16 cellular contexts compared by ENCODE assay signal in the genomic region with DNA sequence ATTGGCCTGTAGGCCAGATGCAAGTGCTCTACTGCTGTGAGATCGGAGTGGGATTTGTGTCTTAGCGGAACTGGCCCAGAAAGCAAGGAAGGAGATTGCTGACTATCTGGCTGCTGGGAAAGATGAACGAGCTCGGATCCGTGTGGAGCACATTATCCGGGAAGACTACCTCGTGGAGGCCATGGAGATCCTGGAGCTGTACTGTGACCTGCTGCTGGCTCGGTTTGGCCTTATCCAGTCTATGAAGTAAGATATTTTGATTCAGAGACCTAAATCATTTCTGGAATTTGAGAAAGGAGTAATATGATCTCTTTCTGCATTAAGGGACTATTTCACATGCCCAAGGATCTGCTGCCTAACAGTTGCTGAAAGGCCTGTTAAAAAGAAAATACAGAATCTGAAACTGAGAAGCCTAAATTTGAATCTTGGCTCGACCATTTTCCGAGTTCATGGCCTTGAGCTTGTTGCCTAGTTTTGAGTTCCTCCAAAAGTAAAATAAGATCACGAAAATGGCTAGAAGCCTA. TPM values are rescaled to one million over a fixed set of nuclear protein-coding genes. Genes with fewer than 3 reads are reported as not detected.
DNase-seq lines count a peak whose midpoint lies in the region; ATAC-seq and TF ChIP-seq lines count a peak whose summit lies in the region.
"Had no signal": no experiment of that assay in that cellular context is flagged by ENCODE, and none has a peak within 500 bp of the region (broad histone marks: within the 10 kb centered on the region; RNA-seq: fewer than 3 reads in every experiment).

No MANE protein-coding gene starts in this region.

- no peak for DNase-seq in activated T-cell treated with anti-CD3 and anti-CD28 coated beads, Interleukin-2, amount 50 U/mL, for 24 hours
- no peak for DNase-seq in activated T-cell treated with anti-CD3 and anti-CD28 coated beads, Interleukin-2, amount 50 U/mL, for 72 hours
- DNase-seq in adipocyte (ENCODE audit: low read depth) (peak; percentile 45), immature natural killer cell (no peak), GF-D8 (lab: John Stamatoyannopoulos, UW) (no peak), progenitor cell of endocrine pancreas (ENCODE audit: low spot score, unreplicated experiment) (no peak)
- DNase-seq: activated CD8-positive, alpha-beta memory T cell treated with anti-CD3 and anti-CD28 coated beads for 24 hours; activated effector memory CD4-positive, alpha-beta T cell treated with Interleukin-2 at 50 U/mL for 16 hours; EL; left ventricle myocardium inferior; NCI-H2081 treated with DMSO at 0.1 percent for 48 hours; NCI-H774; stimulated activated CD4-positive, alpha-beta T cell treated with anti-CD3 and anti-CD28 coated beads, Interleukin-4, amount 100 ng/mL, for 4 hours had no signal

- H3K27me3 Mint-ChIP-seq in activated T-cell treated with anti-CD3 and anti-CD28 coated beads, Interleukin-2, amount 50 U/mL, for 24 hours: no peaks in the 10 kb centered on the region
- H3K27me3 Mint-ChIP-seq in activated T-cell treated with anti-CD3 and anti-CD28 coated beads, Interleukin-2, amount 50 U/mL, for 72 hours (ENCODE audit: low read depth): no peaks in the 10 kb centered on the region
- H3K27me3 Mint-ChIP-seq in immature natural killer cell (ENCODE audit: low read depth in 3 of 3) (peaks cover 0 to 9% (median 0%) of the 10 kb centered on the region in 3 donors), progenitor cell of endocrine pancreas (no peaks in the 10 kb centered on the region)

- peaks cover 55% of the 10 kb centered on the region for H3K36me3 ChIP-seq in adipocyte (ENCODE audit: control insufficient read depth, insufficient read depth, low read length, severe bottlenecking)
- peaks cover 28 to 44% (median 38%) of the 10 kb centered on the region in 3 donors for H3K36me3 ChIP-seq in skeletal muscle tissue (ENCODE audit: control insufficient read depth in 3 of 3, insufficient read depth in 3 of 3, low read length in 3 of 3)

- H3K9me3 ChIP-seq in adipocyte (ENCODE audit: control insufficient read depth, low read length): peaks cover 6% of the 10 kb centered on the region
- H3K9me3 ChIP-seq in skeletal muscle tissue (ENCODE audit: control insufficient read depth in 3 of 3, low read length in 3 of 3): no peaks in the 10 kb centered on the region
- H3K9me3 ChIP-seq: left ventricle myocardium inferior had no signal

- H3K9ac ChIP-seq in adipocyte (ENCODE audit: low read length): peak overlapping the region; percentile 48
- H3K9ac ChIP-seq in skeletal muscle tissue (ENCODE audit: low read depth in 1 of 3, low read length in 3 of 3): peak overlapping the region in 1 of 3 donors; percentile 10

- H3K27me3 ChIP-seq in adipocyte (replicated peaks; ENCODE audit: control insufficient read depth, insufficient read depth, low read length): no peaks in the 10 kb centered on the region
- H3K27me3 ChIP-seq in skeletal muscle tissue (ENCODE audit: control insufficient read depth in 3 of 3, insufficient read depth in 3 of 3, low read length in 3 of 3): no peaks in the 10 kb centered on the region

- no peak overlapping the region for H3K4me3 Mint-ChIP-seq in activated T-cell treated with anti-CD3 and anti-CD28 coated beads, Interleukin-2, amount 50 U/mL, for 24 hours
- no peak overlapping the region for H3K4me3 Mint-ChIP-seq in activated T-cell treated with anti-CD3 and anti-CD28 coated beads, Interleukin-2, amount 50 U/mL, for 72 hours
- peak overlapping the region in 1 of 5 donors; percentile 13 for H3K4me3 Mint-ChIP-seq in immature natural killer cell
- no peak overlapping the region for H3K4me3 Mint-ChIP-seq in progenitor cell of endocrine pancreas (ENCODE audit: low read depth)

- peak overlapping the region; percentile 46 for H3K27ac Mint-ChIP-seq in activated T-cell treated with anti-CD3 and anti-CD28 coated beads, Interleukin-2, amount 50 U/mL, for 24 hours
- no peak overlapping the region for H3K27ac Mint-ChIP-seq in activated T-cell treated with anti-CD3 and anti-CD28 coated beads, Interleukin-2, amount 50 U/mL, for 72 hours
- H3K27ac Mint-ChIP-seq in immature natural killer cell (peak overlapping the region; percentile 5 to 79 (median 36)), progenitor cell of endocrine pancreas (no peak overlapping the region)

- H3K9me3 Mint-ChIP-seq in activated T-cell treated with anti-CD3 and anti-CD28 coated beads, Interleukin-2, amount 50 U/mL, for 24 hours: no peaks in the 10 kb centered on the region
- no peaks in the 10 kb centered on the region for H3K9me3 Mint-ChIP-seq in activated T-cell treated with anti-CD3 and anti-CD28 coated beads, Interleukin-2, amount 50 U/mL, for 72 hours
- H3K9me3 Mint-ChIP-seq in immature natural killer cell (no peaks in the 10 kb centered on the region), progenitor cell of endocrine pancreas (ENCODE audit: low read depth) (peaks cover 4% of the 10 kb centered on the region)

- TF ChIP-seq CTCF in progenitor cell of endocrine pancreas (IDR thresholded peaks at IDR 0.05; ENCODE audit: unreplicated experiment): no peak

- peaks cover 92% of the 10 kb centered on the region for H3K36me3 Mint-ChIP-seq in activated T-cell treated with anti-CD3 and anti-CD28 coated beads, Interleukin-2, amount 50 U/mL, for 24 hours (ENCODE audit: low read depth)
- H3K36me3 Mint-ChIP-seq in activated T-cell treated with anti-CD3 and anti-CD28 coated beads, Interleukin-2, amount 50 U/mL, for 72 hours (ENCODE audit: insufficient read depth in 2 of 2): peaks cover 26 to 60% of the 10 kb centered on the region in 2 donors
- H3K36me3 Mint-ChIP-seq in immature natural killer cell (peaks cover 27 to 51% (median 36%) of the 10 kb centered on the region in 3 donors), progenitor cell of endocrine pancreas (ENCODE audit: insufficient read depth) (peaks cover 61% of the 10 kb centered on the region)

- H3K4me3 ChIP-seq in adipocyte (ENCODE audit: low read length) (no peak overlapping the region), skeletal muscle tissue (ENCODE audit: low read length in 3 of 3) (no peak overlapping the region)
- H3K4me3 ChIP-seq: left ventricle myocardium inferior had no signal

- H3K27ac ChIP-seq in skeletal muscle tissue (ENCODE audit: low read depth, low read length): peak overlapping the region; percentile 18
- H3K27ac ChIP-seq: left ventricle myocardium inferior had no signal

- H3K4me1 Mint-ChIP-seq in activated T-cell treated with anti-CD3 and anti-CD28 coated beads, Interleukin-2, amount 50 U/mL, for 24 hours (ENCODE audit: low read depth): peaks cover 45% of the 10 kb centered on the region
- H3K4me1 Mint-ChIP-seq in activated T-cell treated with anti-CD3 and anti-CD28 coated beads, Interleukin-2, amount 50 U/mL, for 72 hours (ENCODE audit: low read depth): peaks cover 43% of the 10 kb centered on the region
- H3K4me1 Mint-ChIP-seq in immature natural killer cell: peaks cover 60 to 83% of the 10 kb centered on the region in 2 donors
- H3K4me1 Mint-ChIP-seq in progenitor cell of endocrine pancreas (ENCODE audit: low read depth): peaks cover 1% of the 10 kb centered on the region

- ATAC-seq in activated T-cell treated with anti-CD3 and anti-CD28 coated beads, Interleukin-2, amount 50 U/mL, for 72 hours (replicated peaks in 1 of 2): no peak
- ATAC-seq in HG02678 (IDR thresholded peaks at IDR 0.05; ENCODE audit: unreplicated experiment): no peak
- ATAC-seq: HCT116 had no signal

- peaks cover 60% of the 10 kb centered on the region for H3K4me1 ChIP-seq in adipocyte (ENCODE audit: control insufficient read depth, insufficient read depth, low read length)
- H3K4me1 ChIP-seq in skeletal muscle tissue (ENCODE audit: control insufficient read depth in 3 of 3, insufficient read depth in 3 of 3, low read length in 3 of 3): peaks cover 19 to 30% (median 22%) of the 10 kb centered on the region in 3 donors

RNA-seq across cellular contexts. Expression of gene IST1, which starts 21.1 kb away (rescaled TPM):
- total RNA-seq in activated T-cell treated with anti-CD3 and anti-CD28 coated beads, Interleukin-2, amount 50 U/mL, for 72 hours: 100 to 1,000 TPM; 190 to 194 TPM
- polyA plus RNA-seq in immature natural killer cell: 100 to 1,000 TPM in 2 of 3 donors, 10 to 100 TPM in 1; 98.3 to 171 (median 141) TPM
- total RNA-seq in skeletal muscle tissue (114 TPM), progenitor cell of endocrine pancreas (280 and 304 TPM in 2 replicates)

RNA-seq across cellular contexts. Expression of gene ZNF821, which starts 32.5 kb away (rescaled TPM):
- 10 to 100 TPM; 12.7 to 15.4 TPM for total RNA-seq in activated T-cell treated with anti-CD3 and anti-CD28 coated beads, Interleukin-2, amount 50 U/mL, for 72 hours
- polyA plus RNA-seq in immature natural killer cell: 10 to 100 TPM in 2 of 3 donors, 1 to 10 TPM in 1; 9.3 to 12.6 (median 12.2) TPM
- total RNA-seq in skeletal muscle tissue (5.7 TPM), progenitor cell of endocrine pancreas (32.3 and 32.6 TPM in 2 replicates)

Comparison
In these comparisons a context has a peak if more than half of its experiments do, and no peak if none do; other contexts are left out.
1. H3K27ac Mint-ChIP-seq: peak in activated T-cell treated with anti-CD3 and anti-CD28 coated beads, Interleukin-2, amount 50 U/mL, for 24 hours (single experiment) and immature natural killer cell (6 of 6); none in activated T-cell treated with anti-CD3 and anti-CD28 coated beads, Interleukin-2, amount 50 U/mL, for 72 hours (single experiment) and progenitor cell of endocrine pancreas (single experiment).